In genomic region chr11:57761301-57762234, GRCh38 we compare ENCODE assay signal across 1 cellular context.
TF ChIP-seq lines count a peak whose summit lies in the region.

CTNND1 (plus strand) TSS chr11:57761802; CDS start chr11:57791479, 29,677 bp downstream.

TF ChIP-seq in HepG2, 621 proteins besides CTCF, POLR2A, EP300 and RAD21 (continued from another document and continues in another):
- TF ChIP-seq ZNF280B (CRISPR knock-in tag; IDR thresholded peaks at IDR 0.05; ENCODE audit: borderline replicate concordance) (no peak), ZSCAN21 (CRISPR knock-in tag; IDR thresholded peaks at IDR 0.05; ENCODE audit: borderline replicate concordance) (no peak), ZNF180 (CRISPR knock-in tag; IDR thresholded peaks at IDR 0.05; ENCODE audit: borderline replicate concordance, low read depth) (no peak), MAF1 (CRISPR knock-in tag; IDR thresholded peaks at IDR 0.05; ENCODE audit: borderline replicate concordance) (no peak), KIAA2018 (CRISPR knock-in tag; IDR thresholded peaks at IDR 0.05; ENCODE audit: borderline replicate concordance) (no peak), ZNF580 (CRISPR knock-in tag; IDR thresholded peaks at IDR 0.05; ENCODE audit: borderline replicate concordance, low read depth) (peak; percentile 76; the same call in 1 of the 2 replicates), MXD4 (CRISPR knock-in tag; IDR thresholded peaks at IDR 0.05) (0 out of 2 replicates have a peak, but pooled peaks have one; percentile 31), ZNF34 (CRISPR knock-in tag; IDR thresholded peaks at IDR 0.05; ENCODE audit: borderline replicate concordance) (0 out of 2 replicates have a peak, but pooled peaks have one; percentile 49), FLYWCH1 (CRISPR knock-in tag; IDR thresholded peaks at IDR 0.05) (no peak), ZNF234 (CRISPR knock-in tag; conservative IDR thresholded peaks at IDR 0.05) (no peak), ZNF724P (CRISPR knock-in tag; IDR thresholded peaks at IDR 0.05; ENCODE audit: borderline replicate concordance) (no peak), NRL (CRISPR knock-in tag; IDR thresholded peaks at IDR 0.05; ENCODE audit: borderline replicate concordance) (no peak), ARID2 (CRISPR knock-in tag; IDR thresholded peaks at IDR 0.05; ENCODE audit: borderline replicate concordance) (0 out of 2 replicates have a peak, but pooled peaks have one; percentile 38), CHD2 (IDR thresholded peaks at IDR 0.05; ENCODE audit: low read depth, low read length) (no peak), RORA (CRISPR knock-in tag; IDR thresholded peaks at IDR 0.05) (no peak), ZNF281 (CRISPR knock-in tag; IDR thresholded peaks at IDR 0.05; ENCODE audit: borderline replicate concordance) (peak; percentile 72; the same call in 1 of the 2 replicates), ZNF850 (CRISPR knock-in tag; conservative IDR thresholded peaks at IDR 0.05) (no peak), NFE2L2 (IDR thresholded peaks at IDR 0.05; ENCODE audit: low read length) (no peak), SKI (IDR thresholded peaks at IDR 0.05; ENCODE audit: partially characterized antibody) (no peak), ARNT2 (CRISPR knock-in tag; IDR thresholded peaks at IDR 0.05; ENCODE audit: low read depth) (no peak), ZNF33A (CRISPR knock-in tag; IDR thresholded peaks at IDR 0.05; ENCODE audit: borderline replicate concordance) (no peak), FOXK2 (IDR thresholded peaks at IDR 0.05) (no peak), ZFP36L2 (CRISPR knock-in tag; IDR thresholded peaks at IDR 0.05) (no peak), DNMT1 (CRISPR knock-in tag; IDR thresholded peaks at IDR 0.05) (no peak), JDP2 (CRISPR knock-in tag; IDR thresholded peaks at IDR 0.05; ENCODE audit: borderline replicate concordance) (no peak), ZNF605 (CRISPR knock-in tag; IDR thresholded peaks at IDR 0.05) (no peak), CENPX (CRISPR knock-in tag; IDR thresholded peaks at IDR 0.05) (no peak), NR2F6 (IDR thresholded peaks at IDR 0.05) (peak; percentile 16; the same call in 1 of the 2 replicates), NR2F6 (CRISPR knock-in tag; IDR thresholded peaks at IDR 0.05) (no peak), ZNF207 (IDR thresholded peaks at IDR 0.05; ENCODE audit: borderline replicate concordance) (no peak), MXD3 (CRISPR knock-in tag; IDR thresholded peaks at IDR 0.05) (no peak), AFF4 (CRISPR knock-in tag; IDR thresholded peaks at IDR 0.05) (no peak), RXRA (CRISPR knock-in tag; IDR thresholded peaks at IDR 0.05) (no peak), TBX2 (CRISPR knock-in tag; IDR thresholded peaks at IDR 0.05; ENCODE audit: borderline replicate concordance) (peak; percentile 32; the same call in 1 of the 2 replicates), KDM6A (CRISPR knock-in tag; IDR thresholded peaks at IDR 0.05; ENCODE audit: low read depth) (no peak), ZNF703 (CRISPR knock-in tag; IDR thresholded peaks at IDR 0.05; ENCODE audit: borderline replicate concordance) (no peak), GFI1 (CRISPR knock-in tag; IDR thresholded peaks at IDR 0.05; ENCODE audit: borderline replicate concordance) (no peak), CREB3 (CRISPR knock-in tag; IDR thresholded peaks at IDR 0.05) (no peak), MYC (CRISPR knock-in tag; IDR thresholded peaks at IDR 0.05; ENCODE audit: borderline replicate concordance) (no peak), SYNCRIP (IDR thresholded peaks at IDR 0.05; ENCODE audit: insufficient read depth, low read depth, low read length) (no peak), REPIN1 (CRISPR knock-in tag; IDR thresholded peaks at IDR 0.05; ENCODE audit: borderline replicate concordance, low read depth) (no peak), TBL1XR1 (IDR thresholded peaks at IDR 0.05; ENCODE audit: borderline replicate concordance, low read length, partially characterized antibody) (no peak), BRF2 (CRISPR knock-in tag; IDR thresholded peaks at IDR 0.05) (no peak), BRCA1 (CRISPR knock-in tag; IDR thresholded peaks at IDR 0.05) (no peak), YY1 (IDR thresholded peaks at IDR 0.05; ENCODE audit: insufficient read depth, insufficient replicate concordance, low read depth, low read length) (peak; percentile 81), ZNF788 (CRISPR knock-in tag; IDR thresholded peaks at IDR 0.05; ENCODE audit: borderline replicate concordance) (no peak), IRF2 (CRISPR knock-in tag; IDR thresholded peaks at IDR 0.05) (0 out of 2 replicates have a peak, but pooled peaks have one; percentile 60), ZNF225 (CRISPR knock-in tag; IDR thresholded peaks at IDR 0.05) (no peak), ZNF30 (CRISPR knock-in tag; IDR thresholded peaks at IDR 0.05) (no peak)
